11 cellular contexts compared by ENCODE assay signal in genomic region chr12:88578274-88578673, GRCh38. TPM values are rescaled to one million over a fixed set of nuclear protein-coding genes. Genes with fewer than 3 reads are reported as not detected.
A peak's percentile ranks its signal among the peaks of the same experiment; 100 is the strongest.
DNase-seq lines count a peak whose midpoint lies in the region; ATAC-seq and TF ChIP-seq lines count a peak whose summit lies in the region.
"Had no signal": no experiment of that assay in that cellular context is flagged by ENCODE, and none has a peak within 500 bp of the region (broad histone marks: within the 10 kb centered on the region; RNA-seq: fewer than 3 reads in every experiment).

No MANE protein-coding gene starts in this region.

- H3K36me3 Mint-ChIP-seq in neural progenitor cell, result no peaks in the 10 kb centered on the region
- H3K36me3 Mint-ChIP-seq: activated naive CD8-positive, alpha-beta T cell treated with anti-CD3 and anti-CD28 coated beads, Interleukin-2, amount 10 ng/mL, durations not matched to agents 7 days and 5 days; IgD-negative memory B cell had no signal

- H3K9me3 ChIP-seq in esophagus (ENCODE audit: control insufficient read depth in 2 of 2, insufficient read depth in 1 of 2, low read depth in 1 of 2, low read length in 1 of 2) (no peaks in the 10 kb centered on the region), neural progenitor cell (ENCODE audit: low read depth) (no peaks in the 10 kb centered on the region)

- H3K36me3 ChIP-seq in esophagus (ENCODE audit: control insufficient read depth in 2 of 2, insufficient read depth in 2 of 2, low read length in 1 of 2), result no peaks in the 10 kb centered on the region
- no peaks in the 10 kb centered on the region for H3K36me3 ChIP-seq in neural progenitor cell

- H3K4me3 ChIP-seq in esophagus (ENCODE audit: low read depth in 1 of 2, low read length in 2 of 2) (peak overlapping the region; percentile 77 to 83), neural progenitor cell (no peak overlapping the region)

- TF ChIP-seq CTCF in neural progenitor cell (IDR thresholded peaks at IDR 0.05), result no peak

- no peak overlapping the region for H2AFZ ChIP-seq in neural progenitor cell (replicated peaks)

- H3K27ac ChIP-seq in esophagus (ENCODE audit: low read depth in 2 of 2, low read length in 1 of 2) (peak overlapping the region in 1 of 2 donors; percentile 6), neural progenitor cell (no peak overlapping the region)
- H3K27ac ChIP-seq: SK-N-MC had no signal

- no peak overlapping the region for H3K27ac Mint-ChIP-seq in neural progenitor cell
- H3K27ac Mint-ChIP-seq: activated naive CD8-positive, alpha-beta T cell treated with anti-CD3 and anti-CD28 coated beads, Interleukin-2, amount 10 ng/mL, durations not matched to agents 7 days and 5 days; IgD-negative memory B cell had no signal

- peaks cover 2% of the 10 kb centered on the region for H3K27me3 Mint-ChIP-seq in neural progenitor cell (ENCODE audit: insufficient read depth, low read depth)

- H3K27me3 ChIP-seq in esophagus (ENCODE audit: control insufficient read depth in 1 of 2, insufficient read depth in 2 of 2, low read length in 2 of 2) (no peaks in the 10 kb centered on the region), neural progenitor cell (peaks cover 90% of the 10 kb centered on the region)

- DNase-seq in AG08396 (ENCODE audit: low spot score) (peak; percentile 21), NCI-H526 treated with DMSO at 0.1 percent for 48 hours (lab: John Stamatoyannopoulos, UW) (peak; percentile 70), neural progenitor cell (ENCODE audit: low spot score) (peak; percentile 63), HT-29 (ENCODE audit: low spot score) (no peak), KG1 (lab: John Stamatoyannopoulos, UW) (no peak)
- DNase-seq in stimulated activated CD4-positive, alpha-beta T cell treated with anti-CD3 and anti-CD28 coated beads, Interleukin-2, amount 100 ng/mL, for 48 hours, result no peak
- DNase-seq: activated naive CD8-positive, alpha-beta T cell treated with anti-CD3 and anti-CD28 coated beads, Interleukin-2, amount 10 ng/mL, durations not matched to agents 7 days and 5 days had no signal

- peak overlapping the region; percentile 94 for H3K4me2 ChIP-seq in neural progenitor cell

- WGBS in esophagus, 2 donors, result 18 to 24% methylated on average over 5 of the region's 5 CpGs

- H3F3A ChIP-seq in neural progenitor cell (ENCODE audit: low read depth), result peaks cover 26% of the 10 kb centered on the region

- peak overlapping the region; percentile 98 for H3K4me3 Mint-ChIP-seq in neural progenitor cell
- H3K4me3 Mint-ChIP-seq: activated naive CD8-positive, alpha-beta T cell treated with anti-CD3 and anti-CD28 coated beads, Interleukin-2, amount 10 ng/mL, durations not matched to agents 7 days and 5 days had no signal

- no peaks in the 10 kb centered on the region for H3K79me2 ChIP-seq in neural progenitor cell (ENCODE audit: low read depth)

- peaks cover 55% of the 10 kb centered on the region for H3K4me1 Mint-ChIP-seq in neural progenitor cell

- H4K20me1 ChIP-seq in neural progenitor cell (ENCODE audit: low read depth), result peaks cover 14% of the 10 kb centered on the region

- peaks cover 0 to 3% of the 10 kb centered on the region in 2 donors for H3K4me1 ChIP-seq in esophagus (ENCODE audit: control insufficient read depth in 2 of 2, insufficient read depth in 2 of 2, low read length in 1 of 2)
- H3K4me1 ChIP-seq in neural progenitor cell, result peaks cover 11% of the 10 kb centered on the region

- no peak overlapping the region for H3K9ac ChIP-seq in neural progenitor cell

- H3K9me3 Mint-ChIP-seq in neural progenitor cell, result no peaks in the 10 kb centered on the region
- H3K9me3 Mint-ChIP-seq: activated naive CD8-positive, alpha-beta T cell treated with anti-CD3 and anti-CD28 coated beads, Interleukin-2, amount 10 ng/mL, durations not matched to agents 7 days and 5 days had no signal

- no peak for ATAC-seq in HG02610 (IDR thresholded peaks at IDR 0.05; ENCODE audit: unreplicated experiment)

RNA-seq across cellular contexts. Expression of gene KITLG, which starts 2.0 kb away (rescaled TPM):
- polyA plus RNA-seq in esophagus, result 1 to 10 TPM; 6.2 to 7.7 TPM
- 1.0 and 1.2 TPM in 2 replicates for total RNA-seq in neural progenitor cell (ENCODE audit: low replicate concordance)
- 37.8 and 42.1 TPM in 2 replicates for total RNA-seq in HT-29 (2014; rRNA removed; shearing (Covaris generic))
- polyA plus RNA-seq: IgD-negative memory B cell had no signal

Comparison
In these comparisons a context has a peak if more than half of its experiments do, and no peak if none do; other contexts are left out.
1. DNase-seq: peak in AG08396 (single experiment), NCI-H526 treated with DMSO at 0.1 percent for 48 hours (single experiment) and neural progenitor cell (single experiment); none in stimulated activated CD4-positive, alpha-beta T cell treated with anti-CD3 and anti-CD28 coated beads, Interleukin-2, amount 100 ng/mL, for 48 hours (0 of 2), HT-29 (single experiment) and KG1 (single experiment).
2. RNA of gene KITLG, which starts 2.0 kb away (total RNA-seq): 37.8 to 42.1 TPM in HT-29; 1.0 to 1.2 TPM in neural progenitor cell; every median in the first group is over 10 times any median in the second.